Comparison of ENCODE assay signal across 8 cellular contexts in genomic region chr3:10192953-10193691, GRCh38. TPM values are rescaled to one million over a fixed set of nuclear protein-coding genes. Genes with fewer than 3 reads are reported as not detected.
DNase-seq lines count a peak whose midpoint lies in the region; ATAC-seq and TF ChIP-seq lines count a peak whose summit lies in the region.

No MANE protein-coding gene starts in this region.

- no peaks in the 10 kb centered on the region for H3K9me3 ChIP-seq in effector memory CD4-positive, alpha-beta T cell (ENCODE audit: control insufficient read depth, low read length)

- peak overlapping the region; percentile 89 for H3K27ac ChIP-seq in effector memory CD4-positive, alpha-beta T cell (ENCODE audit: insufficient read depth, low read length, poor library complexity, severe bottlenecking)

- H3K27me3 Mint-ChIP-seq in nephron progenitor cell (ENCODE audit: low read depth, poor library complexity) (peaks cover 3% of the 10 kb centered on the region), type B pancreatic cell (no peaks in the 10 kb centered on the region)

- no peaks in the 10 kb centered on the region for H3K36me3 ChIP-seq in effector memory CD4-positive, alpha-beta T cell (ENCODE audit: control insufficient read depth, insufficient read depth, low read length)

- H3K4me3 Mint-ChIP-seq in nephron progenitor cell = no peak overlapping the region
- H3K4me3 Mint-ChIP-seq in type B pancreatic cell = no peak overlapping the region

- H3K4me1 ChIP-seq in effector memory CD4-positive, alpha-beta T cell (ENCODE audit: control insufficient read depth, insufficient read depth, low read length, poor library complexity, severe bottlenecking) = peaks cover 86% of the 10 kb centered on the region

- H3K4me3 ChIP-seq in effector memory CD4-positive, alpha-beta T cell (ENCODE audit: insufficient read depth, low read depth, low read length, poor library complexity, severe bottlenecking) = peak overlapping the region; percentile 10

- TF ChIP-seq CTCF in nephron progenitor cell (IDR thresholded peaks at IDR 0.05) (peak; percentile 26), type B pancreatic cell (conservative IDR thresholded peaks at IDR 0.05) (peak; percentile 60)

- ATAC-seq in GM18502 (IDR thresholded peaks at IDR 0.05; ENCODE audit: poor library complexity, unreplicated experiment) (peak; percentile 50), GM18873 (IDR thresholded peaks at IDR 0.05; ENCODE audit: low FRiP score, unreplicated experiment) (no peak)

- H3K9me3 Mint-ChIP-seq in nephron progenitor cell = no peaks in the 10 kb centered on the region
- H3K9me3 Mint-ChIP-seq in type B pancreatic cell = no peaks in the 10 kb centered on the region

- H3K4me1 Mint-ChIP-seq in nephron progenitor cell = peaks cover 67% of the 10 kb centered on the region
- H3K4me1 Mint-ChIP-seq in type B pancreatic cell (ENCODE audit: unreplicated experiment) = peaks cover 16% of the 10 kb centered on the region

- DNase-seq in HS-5 (ENCODE audit: low read depth) = peak; percentile 70
- peak; percentile 75 to 82 for DNase-seq in activated CD4-positive, alpha-beta T cell treated with anti-CD3 and anti-CD28 coated beads, Interleukin-2, amount 50 U/mL, for 48 hours
- DNase-seq in effector memory CD4-positive, alpha-beta T cell = peak in 2 of 3 donors; percentile 35 to 36
- DNase-seq in nephron progenitor cell = peak; percentile 59
- DNase-seq in type B pancreatic cell (ENCODE audit: extremely low spot score, unreplicated experiment) = no peak
- DNase-seq in middle frontal gyrus (ENCODE audit: extremely low spot score, low spot score) = no peak

- peak overlapping the region; percentile 95 for H3K27ac Mint-ChIP-seq in nephron progenitor cell
- H3K27ac Mint-ChIP-seq in type B pancreatic cell = no peak overlapping the region

- H3K36me3 Mint-ChIP-seq in nephron progenitor cell (ENCODE audit: low read depth) = no peaks in the 10 kb centered on the region
- no peaks in the 10 kb centered on the region for H3K36me3 Mint-ChIP-seq in type B pancreatic cell

- no peaks in the 10 kb centered on the region for H3K27me3 ChIP-seq in effector memory CD4-positive, alpha-beta T cell (replicated peaks; ENCODE audit: control insufficient read depth, insufficient read depth, low read length, poor library complexity, severe bottlenecking)

RNA-seq across cellular contexts. Expression of gene IRAK2, which starts 28.4 kb away (rescaled TPM):
- total RNA-seq in type B pancreatic cell (ENCODE audit: low replicate concordance) = 1.4 and 2.5 TPM in 2 replicates

RNA-seq across cellular contexts. Expression of gene VHL, which starts 51.5 kb away (rescaled TPM):
- 58.6 and 73.4 TPM in 2 replicates for total RNA-seq in type B pancreatic cell (ENCODE audit: low replicate concordance)

RNA-seq across cellular contexts. Expression of gene TATDN2, which starts 55.1 kb away (rescaled TPM):
- total RNA-seq in type B pancreatic cell (ENCODE audit: low replicate concordance) = 31.3 and 34.6 TPM in 2 replicates

Comparison
In these comparisons a context has a peak if more than half of its experiments do, and no peak if none do; other contexts are left out.
1. DNase-seq: peak in HS-5 (single experiment), activated CD4-positive, alpha-beta T cell treated with anti-CD3 and anti-CD28 coated beads, Interleukin-2, amount 50 U/mL, for 48 hours (2 of 2), effector memory CD4-positive, alpha-beta T cell (2 of 3) and nephron progenitor cell (single experiment); none in type B pancreatic cell (single experiment) and middle frontal gyrus (single experiment).